8 cellular contexts compared by ENCODE assay signal in the genomic region with DNA sequence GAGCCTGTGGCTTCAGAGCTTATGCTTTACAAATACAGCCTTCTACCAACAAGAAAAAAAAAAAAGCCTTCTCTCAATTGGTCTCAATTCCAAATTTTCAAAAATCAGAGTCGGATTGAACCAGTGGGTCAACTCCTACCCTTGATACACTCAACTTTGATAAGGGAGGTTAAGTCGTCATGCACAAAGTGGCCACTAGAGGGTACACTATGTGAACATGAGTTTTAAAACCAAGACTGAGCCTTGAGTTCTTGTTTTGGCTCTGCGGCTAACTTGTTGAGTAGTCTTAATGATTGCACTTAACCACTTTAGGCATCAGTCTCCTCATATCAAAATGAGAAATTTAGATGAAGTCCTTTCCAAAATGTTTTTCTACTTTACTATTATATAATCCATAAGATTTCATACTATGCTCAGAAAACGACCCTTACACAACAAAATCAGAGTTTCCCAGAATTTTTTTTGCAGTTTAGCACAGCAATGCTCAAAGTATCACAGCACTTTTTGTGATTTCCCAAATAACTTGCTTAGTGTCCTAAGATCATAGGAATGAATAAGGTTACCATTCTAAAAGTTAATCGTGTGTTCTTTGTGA.
DNase-seq lines count a peak whose midpoint lies in the region; ATAC-seq and TF ChIP-seq lines count a peak whose summit lies in the region.

No MANE protein-coding gene starts in this region.

- peaks cover 2% of the 10 kb centered on the region for H3K4me1 Mint-ChIP-seq in progenitor cell of endocrine pancreas (ENCODE audit: low read depth)

- DNase-seq in SKM-1 treated with dmso at 0.1 percent for 144 hours (lab: John Stamatoyannopoulos, UW; ENCODE audit: unreplicated experiment) (peak; percentile 50), SKM-1 (lab: John Stamatoyannopoulos, UW; ENCODE audit: unreplicated experiment) (no peak), NCI-H345 (lab: John Stamatoyannopoulos, UW) (peak; percentile 34), fibroblast of mammary gland (ENCODE audit: low read depth) (peak; percentile 75), progenitor cell of endocrine pancreas (ENCODE audit: low spot score, unreplicated experiment) (peak; percentile 23), kidney glomerular epithelial cell (lab: John Stamatoyannopoulos, UW) (no peak)
- peak; percentile 69 for DNase-seq in activated CD8-positive, alpha-beta memory T cell treated with anti-CD3 and anti-CD28 coated beads, Interleukin-2, amount 50 U/mL, for 4 hours

- no peaks in the 10 kb centered on the region for H3K9me3 Mint-ChIP-seq in progenitor cell of endocrine pancreas (ENCODE audit: low read depth)

- ATAC-seq in HG02642 (IDR thresholded peaks at IDR 0.05; ENCODE audit: poor library complexity, unreplicated experiment) = peak; percentile 86

- no peak overlapping the region for H3K27ac Mint-ChIP-seq in progenitor cell of endocrine pancreas

- TF ChIP-seq CTCF in fibroblast of mammary gland (conservative IDR thresholded peaks at IDR 0.05; ENCODE audit: control insufficient read depth, insufficient read depth, low read depth, low read length) (peak; percentile 86), progenitor cell of endocrine pancreas (IDR thresholded peaks at IDR 0.05; ENCODE audit: unreplicated experiment) (peak; percentile 71)

- no peaks in the 10 kb centered on the region for H3K36me3 Mint-ChIP-seq in progenitor cell of endocrine pancreas (ENCODE audit: insufficient read depth)

- H3K4me3 ChIP-seq in fibroblast of mammary gland (ENCODE audit: control insufficient read depth, low read depth, low read length) = no peak overlapping the region

- H3K4me3 Mint-ChIP-seq in progenitor cell of endocrine pancreas (ENCODE audit: low read depth) = no peak overlapping the region

- H3K27me3 Mint-ChIP-seq in progenitor cell of endocrine pancreas = peaks cover 3% of the 10 kb centered on the region

Comparison
In these comparisons a context has a peak if more than half of its experiments do, and no peak if none do; other contexts are left out.
1. DNase-seq: peak in SKM-1 treated with dmso at 0.1 percent for 144 hours (single experiment), NCI-H345 (single experiment), activated CD8-positive, alpha-beta memory T cell treated with anti-CD3 and anti-CD28 coated beads, Interleukin-2, amount 50 U/mL, for 4 hours (single experiment), fibroblast of mammary gland (single experiment) and progenitor cell of endocrine pancreas (single experiment); none in SKM-1 (single experiment) and kidney glomerular epithelial cell (single experiment).